13 cellular contexts compared by ENCODE assay signal in the genomic region with DNA sequence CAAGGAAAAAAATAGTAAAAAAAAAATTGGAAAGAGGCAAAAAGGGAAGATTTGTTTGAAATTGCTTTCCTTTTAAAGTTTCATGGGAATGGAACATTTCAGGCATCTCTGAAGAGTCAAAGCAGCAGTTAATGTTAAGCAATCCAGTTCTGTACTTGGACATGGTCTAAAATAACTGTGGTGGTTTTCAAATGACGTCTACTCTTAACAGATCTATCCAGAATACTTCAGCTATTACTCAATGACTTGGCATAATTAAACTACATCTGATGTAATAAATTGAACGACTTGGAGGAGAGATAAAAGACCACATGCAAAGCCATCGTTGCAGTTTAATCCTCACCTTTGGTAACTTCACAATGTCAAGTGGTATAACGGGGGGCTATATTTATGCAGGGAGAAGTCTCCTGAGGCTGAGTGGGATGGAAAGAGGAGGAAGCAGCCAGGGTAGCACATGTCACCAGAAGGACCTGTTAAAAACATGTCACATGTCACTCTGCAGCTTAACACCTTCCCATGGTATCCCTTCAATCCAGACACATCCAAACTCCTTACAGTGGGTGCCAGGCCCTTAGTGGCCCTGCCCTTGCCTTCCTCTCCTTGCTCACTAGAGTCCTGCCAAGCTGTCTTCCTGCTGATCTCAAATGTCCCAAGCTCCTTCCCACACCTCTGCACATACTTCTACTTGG.
DNase-seq lines count a peak whose midpoint lies in the region; ATAC-seq and TF ChIP-seq lines count a peak whose summit lies in the region.
"Had no signal": no experiment of that assay in that cellular context is flagged by ENCODE, and none has a peak within 500 bp of the region (broad histone marks: within the 10 kb centered on the region; RNA-seq: fewer than 3 reads in every experiment).

No MANE protein-coding gene starts in this region.

- DNase-seq in HFFc6 (peak; percentile 81), astrocyte of the hippocampus (ENCODE audit: low read depth, low spot score) (peak; percentile 73), right cardiac atrium (peak in 2 of 3 donors; percentile 15 to 32), stromal cell of bone marrow (ENCODE audit: low read depth) (peak; percentile 72), NAMALWA (ENCODE audit: low spot score) (no peak)
- DNase-seq in naive thymus-derived CD4-positive, alpha-beta T cell, result no peak
- DNase-seq: activated T-cell treated with anti-CD3 and anti-CD28 coated beads, Interleukin-2, amount 50 U/mL, for 1 hour; NCI-H1092 treated with DMSO at 0.1 percent for 48 hours; T1000 had no signal

- H3K36me3 ChIP-seq in naive thymus-derived CD4-positive, alpha-beta T cell (ENCODE audit: control insufficient read depth in 2 of 3, insufficient read depth in 3 of 3, low read length in 3 of 3), result no peaks in the 10 kb centered on the region
- H3K36me3 ChIP-seq: tibial nerve had no signal

- H3K4me1 ChIP-seq in right cardiac atrium (ENCODE audit: control insufficient read depth, insufficient read depth, low read length), result peaks cover 6% of the 10 kb centered on the region
- no peaks in the 10 kb centered on the region for H3K4me1 ChIP-seq in naive thymus-derived CD4-positive, alpha-beta T cell (ENCODE audit: control insufficient read depth in 2 of 2, insufficient read depth in 2 of 2, low read length in 2 of 2)

- peaks cover 2% of the 10 kb centered on the region; the same call in 1 of the 2 replicates for H3K27me3 Mint-ChIP-seq in HFFc6 (ENCODE audit: insufficient read depth)
- peaks cover 0 to 12% (median 4%) of the 10 kb centered on the region in 5 donors for H3K27me3 Mint-ChIP-seq in naive thymus-derived CD4-positive, alpha-beta T cell

- ATAC-seq in right cardiac atrium (peak; percentile 96 to 97), HG03457 (IDR thresholded peaks at IDR 0.05; ENCODE audit: unreplicated experiment) (no peak), HG03460 (IDR thresholded peaks at IDR 0.05; ENCODE audit: unreplicated experiment) (no peak)
- no peak for ATAC-seq in naive thymus-derived CD4-positive, alpha-beta T cell
- ATAC-seq: HCT116 had no signal

- CTCF ChIA-PET in naive thymus-derived CD4-positive, alpha-beta T cell (lab: Charles Lee), result no interaction called here

- peak overlapping the region; percentile 28 for H3K27ac ChIP-seq in right cardiac atrium (ENCODE audit: low read length)
- H3K27ac ChIP-seq in naive thymus-derived CD4-positive, alpha-beta T cell (ENCODE audit: low read depth, low read length), result no peak overlapping the region

- POLR2A ChIA-PET in naive thymus-derived CD4-positive, alpha-beta T cell (lab: Charles Lee), result no interaction called here

- no peak for TF ChIP-seq CTCF in HFFc6 (IDR thresholded peaks at IDR 0.05)

- H3K36me3 Mint-ChIP-seq in HFFc6 (ENCODE audit: low read depth), result no peaks in the 10 kb centered on the region
- H3K36me3 Mint-ChIP-seq in naive thymus-derived CD4-positive, alpha-beta T cell, result no peaks in the 10 kb centered on the region

- peaks cover 4% of the 10 kb centered on the region; the same call in 1 of the 2 replicates for H3K9me3 Mint-ChIP-seq in HFFc6
- H3K9me3 Mint-ChIP-seq in naive thymus-derived CD4-positive, alpha-beta T cell, result peaks cover 0 to 4% (median 0%) of the 10 kb centered on the region in 11 donors

- H3K4me3 Mint-ChIP-seq in HFFc6, result no peak overlapping the region
- no peak overlapping the region for H3K4me3 Mint-ChIP-seq in naive thymus-derived CD4-positive, alpha-beta T cell

- peak overlapping the region; percentile 20; the same call in 1 of the 2 replicates for H3K27ac Mint-ChIP-seq in HFFc6
- H3K27ac Mint-ChIP-seq in naive thymus-derived CD4-positive, alpha-beta T cell, result no peak overlapping the region

- no peaks in the 10 kb centered on the region for H3K9me3 ChIP-seq in right cardiac atrium (ENCODE audit: control insufficient read depth, low read length)
- no peaks in the 10 kb centered on the region for H3K9me3 ChIP-seq in naive thymus-derived CD4-positive, alpha-beta T cell (ENCODE audit: control insufficient read depth in 2 of 3, low read length in 3 of 3)
- H3K9me3 ChIP-seq: tibial nerve had no signal

- intact Hi-C loops in right cardiac atrium (cut with DNase I), result no loop called here
- intact Hi-C loops in naive thymus-derived CD4-positive, alpha-beta T cell (cut with micrococcal nuclease), result no loop called here

- H3K4me3 ChIP-seq in right cardiac atrium (ENCODE audit: low read length), result no peak overlapping the region
- H3K4me3 ChIP-seq in naive thymus-derived CD4-positive, alpha-beta T cell (ENCODE audit: low read length), result no peak overlapping the region
- H3K4me3 ChIP-seq: tibial nerve had no signal

- peaks cover 17% of the 10 kb centered on the region; the same call in 1 of the 2 replicates for H3K4me1 Mint-ChIP-seq in HFFc6 (ENCODE audit: low read depth)
- H3K4me1 Mint-ChIP-seq in naive thymus-derived CD4-positive, alpha-beta T cell, result no peaks in the 10 kb centered on the region

- 20% methylated on average over 4 of the region's 4 CpGs for WGBS in right cardiac atrium

- no peaks in the 10 kb centered on the region for H3K27me3 ChIP-seq in right cardiac atrium (ENCODE audit: control insufficient read depth, insufficient read depth)
- no peaks in the 10 kb centered on the region for H3K27me3 ChIP-seq in naive thymus-derived CD4-positive, alpha-beta T cell (ENCODE audit: control insufficient read depth in 2 of 2, insufficient read depth in 2 of 2, low read length in 2 of 2)
- H3K27me3 ChIP-seq: tibial nerve had no signal

Comparison
In these comparisons a context has a peak if more than half of its experiments do, and no peak if none do; other contexts are left out.
1. DNase-seq: peak in HFFc6 (single experiment), astrocyte of the hippocampus (single experiment), right cardiac atrium (2 of 3) and stromal cell of bone marrow (single experiment); none in NAMALWA (single experiment) and naive thymus-derived CD4-positive, alpha-beta T cell (0 of 9).
2. ATAC-seq: peak in right cardiac atrium (2 of 2); none in HG03457 (single experiment), HG03460 (single experiment) and naive thymus-derived CD4-positive, alpha-beta T cell (single experiment).